ENCODE assay signal across 33 cellular contexts in the genomic region with DNA sequence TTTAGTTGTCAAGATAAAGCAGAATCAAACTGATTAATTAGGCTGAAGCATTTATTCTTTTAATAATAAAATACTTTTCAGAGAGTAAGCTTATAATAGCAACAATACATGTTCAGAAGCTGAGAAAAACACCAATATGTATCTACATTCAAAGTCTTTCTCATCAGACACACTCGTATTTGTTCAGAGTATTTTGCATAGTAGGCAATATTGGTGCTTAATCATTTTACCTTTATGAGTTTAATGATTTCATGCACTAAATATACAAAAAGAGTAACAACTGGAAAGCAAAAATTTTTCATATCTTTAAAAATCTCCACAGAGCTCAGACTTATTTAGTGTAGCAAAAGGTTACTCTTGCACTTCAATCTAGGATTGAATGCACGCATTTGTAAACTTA.
DNase-seq lines count a peak whose midpoint lies in the region; ATAC-seq, FAIRE-seq and TF ChIP-seq lines count a peak whose summit lies in the region.
"Had no signal": no experiment of that assay in that cellular context is flagged by ENCODE, and none has a peak within 500 bp of the region (broad histone marks: within the 10 kb centered on the region; RNA-seq: fewer than 3 reads in every experiment).

No MANE protein-coding gene starts in this region.

- H4K8ac ChIP-seq in IMR-90 (ENCODE audit: low read depth in 2 of 2, low read length in 2 of 2) = no peak overlapping the region

- no peak overlapping the region for H2BK120ac ChIP-seq in IMR-90 (ENCODE audit: low read depth, low read length)

- no peak overlapping the region for H4K91ac ChIP-seq in IMR-90 (ENCODE audit: insufficient read depth, low read depth, low read length)

- FAIRE-seq in HepG2 (lab: Jason Lieb, UNC) = no peak
- no peak for FAIRE-seq in A549 (lab: Jason Lieb, UNC)
- FAIRE-seq in K562 (lab: Jason Lieb, UNC) = no peak
- FAIRE-seq: A204.1, D721Med had no signal

- no peak overlapping the region for H3K14ac ChIP-seq in IMR-90 (replicated peaks; ENCODE audit: low read depth, low read length)

- H3K4me1 ChIP-seq in HepG2 (ENCODE audit: insufficient read depth, low read length) = peaks cover 8% of the 10 kb centered on the region
- no peaks in the 10 kb centered on the region for H3K4me1 ChIP-seq in right lobe of liver
- H3K4me1 ChIP-seq in A549 = no peaks in the 10 kb centered on the region
- peaks cover 3% of the 10 kb centered on the region; the same call in 1 of the 2 replicates for H3K4me1 ChIP-seq in IMR-90 (ENCODE audit: control insufficient read depth, insufficient read depth, low read length)
- no peaks in the 10 kb centered on the region for H3K4me1 ChIP-seq in K562 (replicated peaks in 1 of 2; ENCODE audit: control insufficient read depth in 2 of 2, insufficient read depth in 2 of 2, low read length in 2 of 2)
- no peaks in the 10 kb centered on the region for H3K4me1 ChIP-seq in Peyer's patch
- H3K4me1 ChIP-seq: BE2C; BLaER1; BLaER1 treated with 17β-estradiol and CSF1 and Interleukin-3, amounts not matched to agents 10 nM and 100 nM; Caco-2 had no signal

- CTCF ChIA-PET in HepG2 (lab: Yijun Ruan, JAX; ENCODE audit: low intra/inter-chr PET ratio, low total read pairs) = no interaction called here
- CTCF ChIA-PET in A549 (lab: Yijun Ruan, JAX) = no interaction called here
- CTCF ChIA-PET in IMR-90 (lab: Yijun Ruan, JAX) = interaction anchor here (0.5 kb wide), 1 partner anchor 803 kb away, joined by 5 read pairs; no protein-coding TSS in a partner anchor
- CTCF ChIA-PET in K562 (lab: Yijun Ruan, JAX; ENCODE audit: low intra/inter-chr PET ratio) = no interaction called here

- dilution Hi-C loops in IMR-90 (cut with HindIII; ENCODE audit: low sequenced_read_pairs, unreplicated experiment) = no loop called here

- no peak overlapping the region for H3K56ac ChIP-seq in IMR-90 (ENCODE audit: extremely low read depth, insufficient read depth, low read length)

- H4K5ac ChIP-seq in IMR-90 (ENCODE audit: low read depth, low read length) = no peak overlapping the region

- 89% methylated on average over 2 of the region's 2 CpGs for WGBS in HepG2 (ENCODE audit: low lambda C conversion rate)
- 95% methylated on average over 2 of the region's 2 CpGs for WGBS in right lobe of liver (ENCODE audit: insufficient coverage, low coverage, low lambda C conversion rate, missing lambda C conversion rate)
- WGBS in A549 (ENCODE audit: missing lambda C conversion rate) = 82% methylated on average over 2 of the region's 2 CpGs
- WGBS in IMR-90 (ENCODE audit: extremely low coverage in 2 of 2, insufficient read length in 1 of 2), 2 experiments = no CpG with 5 or more reads among the region's 2 CpGs
- 69% methylated on average over 2 of the region's 2 CpGs for whole genome bisulfite sequencing in K562 (ENCODE audit: insufficient coverage, low coverage, missing lambda C conversion rate)

- no peak overlapping the region for H3K27ac ChIP-seq in HepG2 (ENCODE audit: extremely low read length, insufficient read depth, low read length)
- H3K27ac ChIP-seq in right lobe of liver = no peak overlapping the region
- no peak overlapping the region for H3K27ac ChIP-seq in A549
- H3K27ac ChIP-seq in IMR-90 (ENCODE audit: insufficient read depth, low read length) = no peak overlapping the region
- H3K27ac ChIP-seq in K562 (ENCODE audit: extremely low read depth, low read depth, low read length) = no peak overlapping the region
- H3K27ac ChIP-seq in Peyer's patch = no peak overlapping the region
- H3K27ac ChIP-seq: 22Rv1; BLaER1; BLaER1 treated with 17β-estradiol and CSF1 and Interleukin-3, amounts not matched to agents 10 nM and 100 nM; C4-2B had no signal

- TF ChIP-seq POLR2A in HepG2 (IDR thresholded peaks at IDR 0.05; ENCODE audit: insufficient read depth in 1 of 2, low read depth in 2 of 2, low read length in 2 of 2) (no peak), right lobe of liver (IDR thresholded peaks at IDR 0.05) (no peak), A549 (IDR thresholded peaks at IDR 0.05; ENCODE audit: low read length) (no peak), IMR-90 (IDR thresholded peaks at IDR 0.05; ENCODE audit: low read depth, low read length) (no peak), K562 (conservative IDR thresholded peaks at IDR 0.05) (no peak), Peyer's patch (IDR thresholded peaks at IDR 0.05) (no peak)

- peaks cover 3% of the 10 kb centered on the region; the same call in 1 of the 2 replicates for H3K9me1 ChIP-seq in IMR-90 (ENCODE audit: insufficient read depth, low read length)
- H3K9me1 ChIP-seq in K562 (ENCODE audit: control insufficient read depth, insufficient read depth, low read length) = no peaks in the 10 kb centered on the region

- H2BK20ac ChIP-seq in IMR-90 (ENCODE audit: low read depth, low read length) = no peak overlapping the region

- TF ChIP-seq EP300 in HepG2 (IDR thresholded peaks at IDR 0.05; ENCODE audit: low read depth in 2 of 2, low read length in 2 of 2) (no peak), HepG2 (CRISPR knock-in tag; IDR thresholded peaks at IDR 0.05; ENCODE audit: borderline replicate concordance) (no peak), A549 (IDR thresholded peaks at IDR 0.05) (no peak), K562 (IDR thresholded peaks at IDR 0.05; ENCODE audit: low read length) (no peak)

- H4K20me1 ChIP-seq in HepG2 (ENCODE audit: insufficient read depth, low read length) (no peaks in the 10 kb centered on the region), IMR-90 (ENCODE audit: insufficient read depth, low read length) (no peaks in the 10 kb centered on the region), K562 (replicated peaks; ENCODE audit: control insufficient read depth, insufficient read depth, low read length) (no peaks in the 10 kb centered on the region)
- H4K20me1 ChIP-seq: BLaER1; BLaER1 treated with 17β-estradiol and CSF1 and Interleukin-3, amounts not matched to agents 10 nM and 100 nM had no signal

- in situ Hi-C loops in HepG2 (cut with HindIII; ENCODE audit: extremely low pct_ligation_motif_present, low pct_unique_long_range_greater_than_20kb) = no loop called here
- in situ Hi-C loops in IMR-90 (cut with MboI; ENCODE audit: low sequenced_read_pairs) = no loop called here
- in situ Hi-C loops in K562 (cut with MboI) = no loop called here

- no peak for DNase-seq in HepG2 (ENCODE audit: low spot score)
- DNase-seq in right lobe of liver = no peak
- DNase-seq in A549 (ENCODE audit: low read depth in 1 of 2, low spot score in 1 of 2) = no peak
- no peak for DNase-seq in IMR-90
- DNase-seq in K562 (ENCODE audit: extremely low read depth in 1 of 4, low spot score in 3 of 4) = no peak
- DNase-seq in activated naive CD4-positive, alpha-beta T cell treated with Interleukin-2 at 50 U/mL for 16 hours = no peak
- no peak for DNase-seq in DMS 273 treated with DMSO at 0.1 percent for 48 hours (lab: John Stamatoyannopoulos, UW)
- DNase-seq in Peyer's patch = no peak
- DNase-seq: 8988T; ACHN; AML-193; BE2C; C1 segment of cervical spinal cord; Caco-2; Calu3; CD4-positive, alpha-beta memory T cell; CD4-positive, alpha-beta T cell; CD4-positive, CD25-positive, alpha-beta regulatory T cell; CD8-positive, alpha-beta memory T cell; CD8-positive, alpha-beta T cell; COR-L47; DMS153; DMS53; DMS79; DMS79 treated with DMSO at 0.1 percent for 48 hours; DND-41; EL had no signal

- TF ChIP-seq RAD21 in HepG2 (CRISPR knock-in tag; IDR thresholded peaks at IDR 0.05) = no peak
- TF ChIP-seq RAD21 in A549 (conservative IDR thresholded peaks at IDR 0.05 in 1 of 2, IDR thresholded peaks at IDR 0.05 in 1 of 2) = no peak
- TF ChIP-seq RAD21 in IMR-90 (IDR thresholded peaks at IDR 0.05; ENCODE audit: low read length) = no peak
- TF ChIP-seq RAD21 in K562 (CRISPR knock-in tag; conservative IDR thresholded peaks at IDR 0.05 in 1 of 2, IDR thresholded peaks at IDR 0.05 in 1 of 2) = no peak

- no peak overlapping the region for H3K4ac ChIP-seq in IMR-90 (ENCODE audit: low read depth, low read length)

- no peaks in the 10 kb centered on the region for H3K9me3 ChIP-seq in HepG2 (ENCODE audit: low read length)
- no peaks in the 10 kb centered on the region for H3K9me3 ChIP-seq in right lobe of liver
- no peaks in the 10 kb centered on the region for H3K9me3 ChIP-seq in A549
- no peaks in the 10 kb centered on the region for H3K9me3 ChIP-seq in IMR-90 (ENCODE audit: control insufficient read depth, insufficient read depth, low read length)
- H3K9me3 ChIP-seq in K562 (replicated peaks; ENCODE audit: control insufficient read depth, insufficient read depth, low read depth, low read length) = no peaks in the 10 kb centered on the region
- no peaks in the 10 kb centered on the region for H3K9me3 ChIP-seq in Peyer's patch
- H3K9me3 ChIP-seq: BE2C, Caco-2 had no signal

- ATAC-seq in HepG2 (no peak), right lobe of liver (no peak), A549 (no peak), IMR-90 (ENCODE audit: low read depth) (no peak), K562 (no peak)
- ATAC-seq: CD8-positive, alpha-beta T cell had no signal

- H2BK5ac ChIP-seq in IMR-90 (ENCODE audit: low read depth, low read length, poor library complexity, severe bottlenecking) = no peak overlapping the region

- H3K23ac ChIP-seq in IMR-90 (ENCODE audit: low read depth, low read length) = no peak overlapping the region

- H3K9ac ChIP-seq in HepG2 (ENCODE audit: insufficient read depth, low read depth, low read length) (no peak overlapping the region), IMR-90 (ENCODE audit: low read depth, low read length) (no peak overlapping the region), K562 (ENCODE audit: insufficient read depth in 1 of 2, low read depth in 2 of 2, low read length in 2 of 2) (no peak overlapping the region)
- H3K9ac ChIP-seq: BLaER1; BLaER1 treated with 17β-estradiol and CSF1 and Interleukin-3, amounts not matched to agents 10 nM and 100 nM had no signal

- no peak overlapping the region for H2BK15ac ChIP-seq in IMR-90 (ENCODE audit: low read depth, low read length)

- H3K79me2 ChIP-seq in HepG2 (ENCODE audit: insufficient read depth, low read length) (no peaks in the 10 kb centered on the region), K562 (ENCODE audit: control insufficient read depth, insufficient read depth, low read length) (no peaks in the 10 kb centered on the region)

- H3K79me1 ChIP-seq in IMR-90 (ENCODE audit: low read depth in 1 of 2, low read length in 2 of 2) = no peaks in the 10 kb centered on the region

- TF ChIP-seq CTCF in HepG2 (CRISPR knock-in tag; IDR thresholded peaks at IDR 0.05) (no peak), right lobe of liver (IDR thresholded peaks at IDR 0.05) (no peak), A549 (IDR thresholded peaks at IDR 0.05) (no peak), IMR-90 (conservative IDR thresholded peaks at IDR 0.05; ENCODE audit: low read depth, low read length) (no peak), K562 (IDR thresholded peaks at IDR 0.05 in 2 of 3, conservative IDR thresholded peaks at IDR 0.05 in 1 of 3; ENCODE audit: insufficient read depth in 2 of 3, low read depth in 1 of 3, low read length in 3 of 3) (no peak), Peyer's patch (IDR thresholded peaks at IDR 0.05) (no peak)

- BruUV-seq in HepG2 (replicated peaks; lab: Mats Ljungman, UMichigan) = no TSS peak
- BruUV-seq in IMR-90 (replicated peaks; lab: Mats Ljungman, UMichigan) = no TSS peak
- no TSS peak for BruUV-seq in K562 (replicated peaks; lab: Mats Ljungman, UMichigan)

- no peak overlapping the region for H2AFZ ChIP-seq in HepG2 (ENCODE audit: low read length)
- H2AFZ ChIP-seq in IMR-90 (replicated peaks; ENCODE audit: low read length, poor library complexity) = no peak overlapping the region
- no peak overlapping the region for H2AFZ ChIP-seq in K562 (ENCODE audit: low read depth, low read length)

- no peak overlapping the region for H2AK9ac ChIP-seq in IMR-90 (replicated peaks; ENCODE audit: low read depth, low read length, poor library complexity)

- H3K4me2 ChIP-seq in HepG2 (ENCODE audit: low read depth, low read length) (no peak overlapping the region), A549 (no peak overlapping the region), IMR-90 (ENCODE audit: low read depth, low read length) (no peak overlapping the region), K562 (ENCODE audit: insufficient read depth, low read length) (no peak overlapping the region)
- H3K4me2 ChIP-seq: BLaER1; BLaER1 treated with 17β-estradiol and CSF1 and Interleukin-3, amounts not matched to agents 10 nM and 100 nM had no signal

- H3K4me3 ChIP-seq in HepG2 (replicated peaks in 1 of 3; ENCODE audit: insufficient read depth in 1 of 3, low read depth in 2 of 3, low read length in 3 of 3) = no peak overlapping the region
- H3K4me3 ChIP-seq in right lobe of liver = no peak overlapping the region
- no peak overlapping the region for H3K4me3 ChIP-seq in A549
- H3K4me3 ChIP-seq in IMR-90 (ENCODE audit: insufficient read depth, low read depth, low read length) = no peak overlapping the region
- H3K4me3 ChIP-seq in K562 = no peak overlapping the region
- H3K4me3 ChIP-seq in Peyer's patch = no peak overlapping the region
- H3K4me3 ChIP-seq: BLaER1; BLaER1 treated with 17β-estradiol and CSF1 and Interleukin-3, amounts not matched to agents 10 nM and 100 nM had no signal

- no peak overlapping the region for H3K18ac ChIP-seq in IMR-90 (ENCODE audit: low read depth, low read length)

- POLR2A ChIA-PET in HepG2 (lab: Yijun Ruan, JAX) (no interaction called here), A549 (lab: Yijun Ruan, JAX) (no interaction called here), IMR-90 (lab: Charles Lee; ENCODE audit: unreplicated experiment) (interaction anchor here (0.5 kb wide), 1 partner anchor 495 kb away, joined by 3 read pairs; no protein-coding TSS in a partner anchor), K562 (lab: Yijun Ruan, JAX) (interaction anchor here (1.2 kb wide), 1 partner anchor 10 kb away, joined by 4 read pairs; no protein-coding TSS in a partner anchor)

- H3K27me3 ChIP-seq in HepG2 (ENCODE audit: control insufficient read depth in 1 of 2, insufficient read depth in 2 of 2, low read length in 2 of 2) (no peaks in the 10 kb centered on the region), right lobe of liver (no peaks in the 10 kb centered on the region), IMR-90 (ENCODE audit: control insufficient read depth, insufficient read depth, low read length) (no peaks in the 10 kb centered on the region), K562 (ENCODE audit: control insufficient read depth in 2 of 2, insufficient read depth in 2 of 2, low read length in 2 of 2) (no peaks in the 10 kb centered on the region), Peyer's patch (no peaks in the 10 kb centered on the region)
- H3K27me3 ChIP-seq: BE2C; BLaER1; BLaER1 treated with 17β-estradiol and CSF1 and Interleukin-3, amounts not matched to agents 10 nM and 100 nM had no signal

- H3K36me3 ChIP-seq in HepG2 (replicated peaks in 1 of 2; ENCODE audit: control insufficient read depth in 1 of 2, insufficient read depth in 2 of 2, low read length in 2 of 2) = no peaks in the 10 kb centered on the region
- no peaks in the 10 kb centered on the region for H3K36me3 ChIP-seq in right lobe of liver
- no peaks in the 10 kb centered on the region for H3K36me3 ChIP-seq in IMR-90 (ENCODE audit: control insufficient read depth, insufficient read depth, low read length)
- no peaks in the 10 kb centered on the region for H3K36me3 ChIP-seq in K562 (ENCODE audit: control insufficient read depth, insufficient read depth, low read length)
- H3K36me3 ChIP-seq in Peyer's patch = no peaks in the 10 kb centered on the region
- H3K36me3 ChIP-seq: BE2C had no signal

- intact Hi-C loops in HepG2 (cut with micrococcal nuclease; ENCODE audit: unreplicated experiment) = no loop called here
- intact Hi-C loops in right lobe of liver (cut with DNase I) = no loop called here
- intact Hi-C loops in IMR-90 (cut with micrococcal nuclease) = no loop called here
- intact Hi-C loops in K562 (cut with micrococcal nuclease) = no loop called here

- no peak overlapping the region for H2AK5ac ChIP-seq in IMR-90 (ENCODE audit: low read depth, low read length)

Comparison
In these comparisons a context has a peak if more than half of its experiments do, and no peak if none do; other contexts are left out.
1. POLR2A ChIA-PET loops: an anchor here in IMR-90 (0.5 kb wide) and K562 (1.2 kb wide); none called in HepG2 and A549.